Comparison of ENCODE assay signal across 35 cellular contexts in the genomic region with DNA sequence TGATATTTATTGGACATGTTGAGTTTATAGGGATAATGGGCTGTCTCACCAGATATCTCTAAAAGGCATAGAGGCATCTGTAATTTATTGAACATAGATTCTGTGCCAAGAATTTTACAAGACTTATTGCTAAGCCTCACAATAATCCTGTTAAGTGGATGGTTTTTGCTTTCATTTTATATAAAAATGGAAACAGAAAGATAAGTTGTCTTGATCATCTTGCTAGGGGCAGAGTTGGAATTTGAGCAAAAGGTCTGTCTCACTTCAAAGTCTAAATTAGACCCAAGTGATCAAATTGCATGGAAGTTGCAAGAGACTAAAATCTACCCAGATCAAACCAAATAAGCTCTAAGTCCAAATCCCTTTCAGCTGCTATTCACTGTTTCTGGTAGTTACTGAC.
"Had no signal": no experiment of that assay in that cellular context is flagged by ENCODE, and none has a peak within 500 bp of the region (broad histone marks: within the 10 kb centered on the region; RNA-seq: fewer than 3 reads in every experiment).

No MANE protein-coding gene starts in this region.

- H3K27me3 ChIP-seq: adrenal gland, ascending aorta, cardiac muscle cell had no signal

- H3K4me3 Mint-ChIP-seq: activated B cell treated with CpG ODN at 0.5 μM for 24 hours; activated CD4-positive, alpha-beta memory T cell treated with anti-CD3 and anti-CD28 coated beads for 36 hours; activated CD4-positive, alpha-beta T cell treated with anti-CD3 and anti-CD28 coated beads, Interleukin-2, amount 10 ng/mL, durations not matched to agents 24 days and 14 days; activated CD8-positive, alpha-beta T cell treated with anti-CD3 and anti-CD28 coated beads for 36 hours; activated naive CD4-positive, alpha-beta T cell treated with anti-CD3 and anti-CD28 coated beads for 36 hours; activated naive CD8-positive, alpha-beta T cell treated with anti-CD3 and anti-CD28 coated beads for 36 hours; activated T-cell treated with anti-CD3 and anti-CD28 coated beads, Interleukin-2, amount 50 U/mL, for 4 hours; activated T-cell treated with anti-CD3 and anti-CD28 coated beads, Interleukin-2, amount 50 U/mL, for 72 hours; activated T-helper 1 cell treated with anti-CD3 and anti-CD28 coated beads, Interleukin-12 subunit alpha, Interleukin-12 subunit beta, Interleukin-2, Interleukin-4 antibody, amounts not matched to agents 30 ng/mL and 10 ng/mL and 1 ng/mL, durations not matched to agents 14 hours and 24 hours and 36 hours; activated T-helper 17 cell treated with anti-CD3 and anti-CD28 coated beads, Interleukin-2, amount 50 U/mL, for 72 hours; brain; central memory CD8-positive, alpha-beta T cell; T-helper 1 cell treated with Interleukin-12 subunit alpha and Interleukin-12 subunit beta and Interleukin-4 antibody, amounts not matched to agents 30 μg/mL and 1 μg/mL, for 36 hours; T-helper 2 cell treated with Interferon-gamma antibody and Interleukin-4, amounts not matched to agents 5 μg/mL and 100 μg/mL, for 36 hours had no signal

- H3K27me3 Mint-ChIP-seq: activated B cell treated with CpG ODN at 0.5 μM for 24 hours; activated CD4-positive, alpha-beta memory T cell treated with anti-CD3 and anti-CD28 coated beads for 36 hours; activated CD4-positive, alpha-beta T cell treated with anti-CD3 and anti-CD28 coated beads, Interleukin-2, amount 10 ng/mL, durations not matched to agents 24 days and 14 days; activated CD8-positive, alpha-beta T cell treated with anti-CD3 and anti-CD28 coated beads for 36 hours; activated naive CD8-positive, alpha-beta T cell treated with anti-CD3 and anti-CD28 coated beads for 36 hours; activated T-helper 17 cell treated with anti-CD3 and anti-CD28 coated beads, Interleukin-2, amount 50 U/mL, for 72 hours; brain; central memory CD8-positive, alpha-beta T cell had no signal

- H3K27ac Mint-ChIP-seq: activated B cell treated with CpG ODN at 0.5 μM for 24 hours; activated CD4-positive, alpha-beta memory T cell treated with anti-CD3 and anti-CD28 coated beads for 36 hours; activated CD4-positive, alpha-beta T cell treated with anti-CD3 and anti-CD28 coated beads, Interleukin-2, amount 10 ng/mL, durations not matched to agents 24 days and 14 days; activated CD8-positive, alpha-beta T cell treated with anti-CD3 and anti-CD28 coated beads for 36 hours; activated naive CD4-positive, alpha-beta T cell treated with anti-CD3 and anti-CD28 coated beads for 36 hours; activated naive CD4-positive, alpha-beta T cell treated with anti-CD3 and anti-CD28 coated beads, Interleukin-2, amount 50 U/mL, for 72 hours; activated naive CD8-positive, alpha-beta T cell treated with anti-CD3 and anti-CD28 coated beads for 36 hours; activated T-cell treated with anti-CD3 and anti-CD28 coated beads, Interleukin-2, amount 50 U/mL, for 72 hours; activated T-helper 1 cell treated with anti-CD3 and anti-CD28 coated beads, Interleukin-12 subunit alpha, Interleukin-12 subunit beta, Interleukin-2, Interleukin-4 antibody, amounts not matched to agents 30 ng/mL and 10 ng/mL and 1 ng/mL, durations not matched to agents 14 hours and 24 hours and 36 hours; activated T-helper 17 cell treated with anti-CD3 and anti-CD28 coated beads, Interleukin-2, amount 50 U/mL, for 72 hours; T-helper 1 cell treated with Interleukin-12 subunit alpha and Interleukin-12 subunit beta and Interleukin-4 antibody, amounts not matched to agents 30 μg/mL and 1 μg/mL, for 36 hours; T-helper 2 cell treated with Interferon-gamma antibody and Interleukin-4, amounts not matched to agents 5 μg/mL and 100 μg/mL, for 36 hours had no signal

- H3K36me3 ChIP-seq: adrenal gland, ascending aorta, cardiac muscle cell had no signal

- H3K4me1 Mint-ChIP-seq: activated B cell treated with CpG ODN at 0.5 μM for 24 hours; activated CD4-positive, alpha-beta T cell treated with anti-CD3 and anti-CD28 coated beads, Interleukin-2, amount 10 ng/mL, durations not matched to agents 24 days and 14 days; activated naive CD8-positive, alpha-beta T cell treated with anti-CD3 and anti-CD28 coated beads for 36 hours; activated T-helper 17 cell treated with anti-CD3 and anti-CD28 coated beads, Interleukin-2, amount 50 U/mL, for 72 hours; central memory CD8-positive, alpha-beta T cell had no signal

- H3K27ac ChIP-seq: adrenal gland, ascending aorta, cardiac muscle cell, VCaP had no signal

- DNase-seq: activated B cell treated with CpG ODN at 0.5 μM for 24 hours; activated CD4-positive, alpha-beta memory T cell treated with anti-CD3 and anti-CD28 coated beads for 36 hours; activated CD4-positive, alpha-beta T cell treated with anti-CD3 and anti-CD28 coated beads for 4 hours; activated CD4-positive, alpha-beta T cell treated with anti-CD3 and anti-CD28 coated beads, Interleukin-2, amount 10 ng/mL, durations not matched to agents 24 days and 14 days; activated CD4-positive, alpha-beta T cell treated with anti-CD3 and anti-CD28 coated beads, Interleukin-2, amount 50 U/mL, for 1 hour; activated CD4-positive, alpha-beta T cell treated with anti-CD3 and anti-CD28 coated beads, Interleukin-2, amount 50 U/mL, for 4 hours; activated CD4-positive, CD25-positive, alpha-beta regulatory T cell treated with anti-CD3 and anti-CD28 coated beads, Interleukin-2, amount 50 U/mL, for 72 hours; activated CD8-positive, alpha-beta memory T cell treated with anti-CD3 and anti-CD28 coated beads, Interleukin-2, amount 50 U/mL, for 4 hours; activated CD8-positive, alpha-beta T cell treated with anti-CD3 and anti-CD28 coated beads for 36 hours; activated effector memory CD4-positive, alpha-beta T cell treated with anti-CD3 and anti-CD28 coated beads, Interleukin-2, amount 50 U/mL, for 16 hours; activated gamma-delta T cell treated with Interleukin-2 at 50 U/mL for 16 hours; activated naive CD4-positive, alpha-beta T cell; activated naive CD4-positive, alpha-beta T cell treated with anti-CD3 and anti-CD28 coated beads for 36 hours; activated naive CD4-positive, alpha-beta T cell treated with anti-CD3 and anti-CD28 coated beads, Interleukin-2, amount 50 U/mL, for 16 hours; activated naive CD8-positive, alpha-beta T cell treated with anti-CD3 and anti-CD28 coated beads for 36 hours; activated T-cell treated with anti-CD3 and anti-CD28 coated beads for 4 hours; activated T-cell treated with anti-CD3 and anti-CD28 coated beads, Interleukin-2, amount 50 U/mL, for 1 hour; activated T-cell treated with anti-CD3 and anti-CD28 coated beads, Interleukin-2, amount 50 U/mL, for 4 hours; activated T-cell treated with anti-CD3 and anti-CD28 coated beads, Interleukin-2, amount 50 U/mL, for 72 hours; adrenal gland; amniotic stem cell; caudate nucleus; cerebellar nuclear complex; T-helper 2 cell; T-helper 9 cell had no signal

- H3K36me3 Mint-ChIP-seq: activated CD4-positive, alpha-beta memory T cell treated with anti-CD3 and anti-CD28 coated beads for 36 hours; activated naive CD4-positive, alpha-beta T cell treated with anti-CD3 and anti-CD28 coated beads, Interleukin-2, amount 50 U/mL, for 72 hours; activated naive CD8-positive, alpha-beta T cell treated with anti-CD3 and anti-CD28 coated beads for 36 hours; brain had no signal

- H3K4me3 ChIP-seq: adrenal gland, ascending aorta, cardiac muscle cell had no signal

- H3K9me3 ChIP-seq: adrenal gland, ascending aorta had no signal

- H3K9me3 Mint-ChIP-seq: activated B cell treated with CpG ODN at 0.5 μM for 24 hours; activated CD8-positive, alpha-beta T cell treated with anti-CD3 and anti-CD28 coated beads for 36 hours; activated naive CD8-positive, alpha-beta T cell treated with anti-CD3 and anti-CD28 coated beads for 36 hours; activated T-cell treated with anti-CD3 and anti-CD28 coated beads, Interleukin-2, amount 50 U/mL, for 4 hours; activated T-helper 1 cell treated with anti-CD3 and anti-CD28 coated beads, Interleukin-12 subunit alpha, Interleukin-12 subunit beta, Interleukin-2, Interleukin-4 antibody, amounts not matched to agents 30 ng/mL and 10 ng/mL and 1 ng/mL, durations not matched to agents 14 hours and 24 hours and 36 hours had no signal

- H3K4me1 ChIP-seq: adrenal gland, ascending aorta had no signal

- ATAC-seq: activated CD8-positive, alpha-beta T cell treated with anti-CD3 and anti-CD28 coated beads for 36 hours; activated naive CD4-positive, alpha-beta T cell treated with anti-CD3 and anti-CD28 coated beads, Interleukin-2, amount 50 U/mL, for 72 hours; activated T-cell treated with anti-CD3 and anti-CD28 coated beads, Interleukin-2, amount 50 U/mL, for 4 hours; activated T-cell treated with anti-CD3 and anti-CD28 coated beads, Interleukin-2, amount 50 U/mL, for 72 hours; activated T-helper 17 cell treated with anti-CD3 and anti-CD28 coated beads, Interleukin-2, amount 50 U/mL, for 72 hours had no signal
